In the genomic region with DNA sequence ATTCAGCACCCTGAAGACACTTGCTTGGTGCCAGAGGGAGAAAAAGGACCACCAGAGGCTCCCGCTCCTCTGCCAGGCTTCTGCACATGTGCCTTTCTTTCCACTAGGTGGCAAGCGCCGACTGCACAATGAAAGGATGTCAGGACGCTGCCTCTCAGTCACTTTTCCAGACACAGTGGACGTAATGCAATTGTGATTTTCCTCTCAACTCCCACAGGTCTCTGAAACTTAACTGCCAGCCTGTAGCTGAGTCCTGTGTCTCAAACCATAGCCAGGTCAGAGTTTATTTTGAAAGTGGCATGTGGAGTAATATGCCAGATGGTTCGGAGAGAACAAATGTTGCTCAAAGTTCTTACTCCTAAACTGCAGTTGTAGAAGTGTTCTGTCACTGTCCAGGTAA, we compare ENCODE assay signal across 8 cellular contexts.
DNase-seq lines count a peak whose midpoint lies in the region; ATAC-seq and TF ChIP-seq lines count a peak whose summit lies in the region.

No MANE protein-coding gene starts in this region.

- no peak overlapping the region for H3K27ac ChIP-seq in SJCRH30

- no peak overlapping the region for H3K4me3 ChIP-seq in SJCRH30

- H3K27me3 ChIP-seq in SJCRH30, result no peaks in the 10 kb centered on the region

- DNase-seq in COLO668 (lab: John Stamatoyannopoulos, UW; ENCODE audit: unreplicated experiment) (peak; percentile 14), HuH-7 (ENCODE audit: low spot score) (peak; percentile 74), SJCRH30 (peak; percentile 32 to 63), fibroblast of gingiva (ENCODE audit: low read depth) (peak; percentile 60), nephron progenitor cell (peak; percentile 58), posterior vena cava (ENCODE audit: low spot score) (no peak), NCI-H1436 treated with DMSO at 0.1 percent for 48 hours (lab: John Stamatoyannopoulos, UW) (no peak)

- H3K27ac Mint-ChIP-seq in nephron progenitor cell, result peak overlapping the region; percentile 15

- no peaks in the 10 kb centered on the region for H3K9me3 ChIP-seq in SJCRH30 (replicated peaks)

- H3K36me3 Mint-ChIP-seq in nephron progenitor cell (ENCODE audit: low read depth), result peaks cover 79% of the 10 kb centered on the region

- H3K4me1 Mint-ChIP-seq in nephron progenitor cell, result peaks cover 18% of the 10 kb centered on the region

- H3K9me3 Mint-ChIP-seq in nephron progenitor cell, result no peaks in the 10 kb centered on the region

- H3K27me3 Mint-ChIP-seq in nephron progenitor cell (ENCODE audit: low read depth, poor library complexity), result no peaks in the 10 kb centered on the region

- intact Hi-C loops in posterior vena cava (cut with DNase I), result loop anchor here in 1 of 2 donors (5.0 kb wide), 1 partner anchor 46 kb away; no protein-coding TSS in a partner anchor

- no peak for ATAC-seq in GM19035 (IDR thresholded peaks at IDR 0.05; ENCODE audit: unreplicated experiment)

- H3K36me3 ChIP-seq in SJCRH30, result peaks cover 2% of the 10 kb centered on the region; the same call in 1 of the 2 replicates

- no peak overlapping the region for H3K4me3 Mint-ChIP-seq in nephron progenitor cell

- no peaks in the 10 kb centered on the region for H3K4me1 ChIP-seq in SJCRH30

- peak; percentile 72 for TF ChIP-seq CTCF in nephron progenitor cell (IDR thresholded peaks at IDR 0.05)

Comparison
In these comparisons a context has a peak if more than half of its experiments do, and no peak if none do; other contexts are left out.
1. DNase-seq: peak in COLO668 (single experiment), HuH-7 (single experiment), SJCRH30 (2 of 2), fibroblast of gingiva (single experiment) and nephron progenitor cell (single experiment); none in posterior vena cava (single experiment) and NCI-H1436 treated with DMSO at 0.1 percent for 48 hours (single experiment).